In genomic region chr11:94424662-94425061, GRCh38 we compare ENCODE assay signal across 2 cellular contexts.
TF ChIP-seq lines count a peak whose summit lies in the region.

No MANE protein-coding gene starts in this region.

TF ChIP-seq in A549, 52 proteins besides CTCF, POLR2A, EP300 and RAD21:
- no peak for TF ChIP-seq RFX5 (IDR thresholded peaks at IDR 0.05)
- no peak for TF ChIP-seq KDM5A (IDR thresholded peaks at IDR 0.05)
- TF ChIP-seq FOSL2 (IDR thresholded peaks at IDR 0.05) = no peak
- peak; percentile 31; the same call in 1 of the 2 replicates for TF ChIP-seq FOSL2 (CRISPR knock-in tag; IDR thresholded peaks at IDR 0.05)
- no peak for TF ChIP-seq FOSB (CRISPR knock-in tag; IDR thresholded peaks at IDR 0.05)
- TF ChIP-seq JUN (IDR thresholded peaks at IDR 0.05) = no peak
- no peak for TF ChIP-seq RCOR1 (IDR thresholded peaks at IDR 0.05; ENCODE audit: low read depth, low read length)

TF ChIP-seq in IMR-90, 13 proteins besides CTCF, POLR2A, EP300 and RAD21:
- TF ChIP-seq SMC3 (IDR thresholded peaks at IDR 0.05; ENCODE audit: low read depth, low read length) = no peak
- TF ChIP-seq NFE2L2 (IDR thresholded peaks at IDR 0.05; ENCODE audit: low read depth, low read length) = no peak
- TF ChIP-seq FOS (IDR thresholded peaks at IDR 0.05; ENCODE audit: low read depth, low read length) = peak; percentile 17; the same call in 1 of the 2 replicates
- no peak for TF ChIP-seq RFX5 (IDR thresholded peaks at IDR 0.05; ENCODE audit: low read depth, low read length)
- TF ChIP-seq, protein P1, sequence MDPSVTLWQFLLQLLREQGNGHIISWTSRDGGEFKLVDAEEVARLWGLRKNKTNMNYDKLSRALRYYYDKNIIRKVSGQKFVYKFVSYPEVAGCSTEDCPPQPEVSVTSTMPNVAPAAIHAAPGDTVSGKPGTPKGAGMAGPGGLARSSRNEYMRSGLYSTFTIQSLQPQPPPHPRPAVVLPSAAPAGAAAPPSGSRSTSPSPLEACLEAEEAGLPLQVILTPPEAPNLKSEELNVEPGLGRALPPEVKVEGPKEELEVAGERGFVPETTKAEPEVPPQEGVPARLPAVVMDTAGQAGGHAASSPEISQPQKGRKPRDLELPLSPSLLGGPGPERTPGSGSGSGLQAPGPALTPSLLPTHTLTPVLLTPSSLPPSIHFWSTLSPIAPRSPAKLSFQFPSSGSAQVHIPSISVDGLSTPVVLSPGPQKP (IDR thresholded peaks at IDR 0.05; ENCODE audit: borderline replicate concordance, low read depth, low read length) = no peak
